ENCODE assay signal across 20 cellular contexts in genomic region chr4:158540125-158540907, GRCh38. TPM values are rescaled to one million over a fixed set of nuclear protein-coding genes. Genes with fewer than 3 reads are reported as not detected.
DNase-seq lines count a peak whose midpoint lies in the region; ATAC-seq, FAIRE-seq and TF ChIP-seq lines count a peak whose summit lies in the region.
"Had no signal": no experiment of that assay in that cellular context is flagged by ENCODE, and none has a peak within 500 bp of the region (broad histone marks: within the 10 kb centered on the region; RNA-seq: fewer than 3 reads in every experiment).

No MANE protein-coding gene starts in this region.

- H3K4me2 ChIP-seq in astrocyte (ENCODE audit: low read length) (no peak overlapping the region), keratinocyte (ENCODE audit: control insufficient read depth, extremely low read depth, insufficient read depth, low read depth, low read length) (peak overlapping the region; percentile 56)

- TF ChIP-seq CTCF in astrocyte (IDR thresholded peaks at IDR 0.05; ENCODE audit: insufficient read depth, low read depth, low read length), result no peak
- TF ChIP-seq CTCF in keratinocyte (optimal IDR thresholded peaks at IDR 0.05 in 1 of 3, IDR thresholded peaks at IDR 0.05 in 1 of 3, conservative IDR thresholded peaks at IDR 0.05 in 1 of 3; ENCODE audit: extremely low read depth in 1 of 3, insufficient read depth in 2 of 3, low read length in 3 of 3), result no peak
- no peak for TF ChIP-seq CTCF in esophagus muscularis mucosa (IDR thresholded peaks at IDR 0.05)

- H2AFZ ChIP-seq in astrocyte (ENCODE audit: low read depth, low read length) (no peak overlapping the region), keratinocyte (ENCODE audit: control insufficient read depth, low read length) (peak overlapping the region; percentile 32)

- H3K4me1 Mint-ChIP-seq in astrocyte (ENCODE audit: low read depth, unreplicated experiment), result peaks cover 31% of the 10 kb centered on the region

- no peaks in the 10 kb centered on the region for H3K36me3 ChIP-seq in astrocyte (ENCODE audit: insufficient read depth, low read length)
- no peaks in the 10 kb centered on the region for H3K36me3 ChIP-seq in keratinocyte (ENCODE audit: control insufficient read depth in 2 of 2, extremely low read depth in 1 of 2, insufficient read depth in 2 of 2, low read length in 2 of 2)
- H3K36me3 ChIP-seq in esophagus muscularis mucosa, result no peaks in the 10 kb centered on the region
- H3K36me3 ChIP-seq: Peyer's patch had no signal

- peak overlapping the region; percentile 58 for H3K27ac Mint-ChIP-seq in astrocyte (ENCODE audit: unreplicated experiment)
- H3K27ac Mint-ChIP-seq: IgD-negative memory B cell had no signal

- dilution Hi-C loops in keratinocyte (cut with MboI; ENCODE audit: extremely low pct_ligation_motif_present, low sequenced_read_pairs), result no loop called here

- H3K79me2 ChIP-seq in astrocyte (ENCODE audit: insufficient read depth, low read length) (no peaks in the 10 kb centered on the region), keratinocyte (ENCODE audit: control insufficient read depth, insufficient read depth, low read length) (no peaks in the 10 kb centered on the region)

- H3K9me3 ChIP-seq in astrocyte (ENCODE audit: insufficient read depth, low read depth, low read length) (no peaks in the 10 kb centered on the region), keratinocyte (ENCODE audit: control insufficient read depth, low read depth, low read length) (no peaks in the 10 kb centered on the region), esophagus muscularis mucosa (peaks cover 0 to 1% (median 0%) of the 10 kb centered on the region in 4 donors)
- H3K9me3 ChIP-seq: Peyer's patch had no signal

- H3K9me1 ChIP-seq in keratinocyte (ENCODE audit: control insufficient read depth, extremely low read depth, insufficient read depth, low read length), result no peaks in the 10 kb centered on the region

- no peak overlapping the region for H3K4me3 Mint-ChIP-seq in astrocyte (ENCODE audit: unreplicated experiment)
- H3K4me3 Mint-ChIP-seq: IgD-negative memory B cell had no signal

- FAIRE-seq in astrocyte (lab: Jason Lieb, UNC) (no peak), keratinocyte (lab: Jason Lieb, UNC) (peak; percentile 96)
- FAIRE-seq: A204.1 had no signal

- no peaks in the 10 kb centered on the region for H3K9me3 Mint-ChIP-seq in astrocyte (ENCODE audit: unreplicated experiment)

- TF ChIP-seq EP300 in esophagus muscularis mucosa (IDR thresholded peaks at IDR 0.05), result no peak

- intact Hi-C loops in esophagus muscularis mucosa (cut with DNase I), result no loop called here

- H3K27ac ChIP-seq in astrocyte (ENCODE audit: low read depth, low read length) (no peak overlapping the region), keratinocyte (ENCODE audit: control insufficient read depth, insufficient read depth, low read length) (peak overlapping the region; percentile 86), esophagus muscularis mucosa (replicated peaks in 1 of 4) (no peak overlapping the region)
- H3K27ac ChIP-seq: Peyer's patch had no signal

- DNase-seq in CD1c-positive myeloid dendritic cell (ENCODE audit: extremely low spot score) (peak; percentile 51), M059J (ENCODE audit: low read depth) (peak; percentile 69), astrocyte (ENCODE audit: low read depth) (peak; percentile 18), keratinocyte (ENCODE audit: low read depth, low spot score) (peak; percentile 94), esophagus muscularis mucosa (ENCODE audit: extremely low spot score) (no peak), mesenteric fat pad (ENCODE audit: low spot score) (no peak)
- DNase-seq: C1 segment of cervical spinal cord, DMS153, H7, NCI-H1092, NCI-H1694, NCI-H2107, NCI-H446 treated with DMSO at 0.1 percent for 48 hours, NCI-H748 treated with DMSO at 0.1 percent for 48 hours, Peyer's patch, SHP77 treated with DMSO at 0.1 percent for 48 hours had no signal

- H3K27me3 Mint-ChIP-seq in astrocyte (ENCODE audit: low read depth, unreplicated experiment), result no peaks in the 10 kb centered on the region
- H3K27me3 Mint-ChIP-seq: IgD-negative memory B cell had no signal

- no peak overlapping the region for H3K4me3 ChIP-seq in astrocyte (ENCODE audit: insufficient read depth, low read depth, low read length)
- H3K4me3 ChIP-seq in keratinocyte (ENCODE audit: control insufficient read depth in 2 of 3, extremely low read depth in 1 of 3, insufficient read depth in 2 of 3, low read depth in 1 of 3, low read length in 3 of 3), result no peak overlapping the region
- H3K4me3 ChIP-seq in esophagus muscularis mucosa, result no peak overlapping the region
- H3K4me3 ChIP-seq: Peyer's patch had no signal

- H4K20me1 ChIP-seq in astrocyte (ENCODE audit: insufficient read depth, low read length), result no peaks in the 10 kb centered on the region
- no peaks in the 10 kb centered on the region for H4K20me1 ChIP-seq in keratinocyte (ENCODE audit: control insufficient read depth, extremely low read depth, insufficient read depth, low read length)

- H3K9ac ChIP-seq in astrocyte (ENCODE audit: low read length), result no peak overlapping the region
- H3K9ac ChIP-seq in keratinocyte (ENCODE audit: control insufficient read depth, extremely low read depth, insufficient read depth, low read length), result peak overlapping the region; percentile 29

- WGBS in esophagus muscularis mucosa, result 77% methylated on average over 9 of the region's 9 CpGs

- H3K36me3 Mint-ChIP-seq in astrocyte (ENCODE audit: low read depth, unreplicated experiment), result no peaks in the 10 kb centered on the region
- H3K36me3 Mint-ChIP-seq: IgD-negative memory B cell had no signal

- TF ChIP-seq POLR2A in esophagus muscularis mucosa (IDR thresholded peaks at IDR 0.05; ENCODE audit: low read depth), result no peak

- no peaks in the 10 kb centered on the region for H3K27me3 ChIP-seq in astrocyte (ENCODE audit: insufficient read depth, low read length)
- H3K27me3 ChIP-seq in keratinocyte (ENCODE audit: control insufficient read depth, extremely low read depth, insufficient read depth, low read length), result no peaks in the 10 kb centered on the region
- H3K27me3 ChIP-seq in esophagus muscularis mucosa, result no peaks in the 10 kb centered on the region
- H3K27me3 ChIP-seq: Peyer's patch had no signal

- H3K4me1 ChIP-seq in astrocyte (ENCODE audit: insufficient read depth, low read length) (no peaks in the 10 kb centered on the region), keratinocyte (ENCODE audit: control insufficient read depth, extremely low read depth, insufficient read depth, low read length) (peaks cover 60% of the 10 kb centered on the region), esophagus muscularis mucosa (no peaks in the 10 kb centered on the region)
- H3K4me1 ChIP-seq: Peyer's patch had no signal

- no peak for ATAC-seq in esophagus mucosa
- ATAC-seq in activated CD4-positive, CD25-positive, alpha-beta regulatory T cell treated with anti-CD3 and anti-CD28 coated beads, Interleukin-2, amount 50 U/mL, for 24 hours, result no peak

RNA-seq across cellular contexts. Expression of gene RXFP1, which starts 18.6 kb away (rescaled TPM):
- total RNA-seq in M059J (2014; rRNA removed; shearing (Covaris generic)), result 0.15 and 0.25 TPM in 2 replicates
- 0.14 TPM in 1 of 2 replicates, not detected in the other for total RNA-seq in astrocyte
- 0.05 TPM in 1 of 3 replicates, not detected in the others for polyA plus RNA-seq in keratinocyte
- not detected for polyA plus RNA-seq in keratinocyte (2011; ENCODE audit: low read depth)
- polyA plus RNA-seq in keratinocyte (2011; cell fraction: cytosol; rRNA removed), result 0.03 and 0.09 TPM in 2 replicates
- 0.10 and 0.17 TPM in 2 replicates for polyA plus RNA-seq in keratinocyte (2011; cell fraction: nucleus; rRNA removed)
- 0.17 TPM in 1 of 2 replicates, not detected in the other for polyA plus RNA-seq in keratinocyte (2012; ENCODE audit: low replicate concordance)
- not detected in 3 replicates for polyA minus RNA-seq in keratinocyte
- not detected for polyA minus RNA-seq in keratinocyte (2011; cell fraction: cytosol; rRNA and poly(A)+ RNA removed)
- polyA minus RNA-seq in keratinocyte (2011; cell fraction: nucleus; rRNA and poly(A)+ RNA removed), result not detected in 2 replicates
- 0.12 TPM for total RNA-seq in esophagus mucosa
- total RNA-seq in esophagus muscularis mucosa, result not detected
- not detected for total RNA-seq in mesenteric fat pad
- total RNA-seq: H7 had no signal
- polyA plus RNA-seq: IgD-negative memory B cell had no signal

Comparison
In these comparisons a context has a peak if more than half of its experiments do, and no peak if none do; other contexts are left out.
1. DNase-seq: peak in CD1c-positive myeloid dendritic cell (single experiment), M059J (single experiment), astrocyte (single experiment) and keratinocyte (single experiment); none in esophagus muscularis mucosa (single experiment) and mesenteric fat pad (single experiment).